15 cellular contexts compared by ENCODE assay signal in genomic region chr4:145278341-145279121, GRCh38.
DNase-seq lines count a peak whose midpoint lies in the region; ATAC-seq and TF ChIP-seq lines count a peak whose summit lies in the region.
"Had no signal": no experiment of that assay in that cellular context is flagged by ENCODE, and none has a peak within 500 bp of the region (broad histone marks: within the 10 kb centered on the region; RNA-seq: fewer than 3 reads in every experiment).

No MANE protein-coding gene starts in this region.

- no peaks in the 10 kb centered on the region for H3K27me3 ChIP-seq in BJ (ENCODE audit: control insufficient read depth, insufficient read depth, low read length)

- H3K27me3 Mint-ChIP-seq in chondrocyte (ENCODE audit: low read depth) = no peaks in the 10 kb centered on the region

- no peak for TF ChIP-seq CTCF in BJ (IDR thresholded peaks at IDR 0.05; ENCODE audit: insufficient read depth, low read depth, low read length)
- no peak for TF ChIP-seq CTCF in chondrocyte (IDR thresholded peaks at IDR 0.05)

- H3K36me3 ChIP-seq in BJ (ENCODE audit: control insufficient read depth, insufficient read depth, low read length) = no peaks in the 10 kb centered on the region

- no peaks in the 10 kb centered on the region for H3K36me3 Mint-ChIP-seq in chondrocyte (ENCODE audit: low read depth)
- H3K36me3 Mint-ChIP-seq: stimulated activated memory B cell treated with anti-CD40 and anti-IgM and Interleukin-4, amounts not matched to agents 10 μg/mL and 1 μg/mL and 100 μg/mL, for 72 hours had no signal

- H3K9me3 Mint-ChIP-seq in chondrocyte (ENCODE audit: low read depth) = peaks cover 7% of the 10 kb centered on the region
- H3K9me3 Mint-ChIP-seq: stimulated activated memory B cell treated with anti-CD40 and anti-IgM and Interleukin-4, amounts not matched to agents 10 μg/mL and 1 μg/mL and 100 μg/mL, for 72 hours had no signal

- H3K4me3 Mint-ChIP-seq in chondrocyte (ENCODE audit: unreplicated experiment) = no peak overlapping the region
- H3K4me3 Mint-ChIP-seq: stimulated activated memory B cell treated with anti-CD40 and anti-IgM and Interleukin-4, amounts not matched to agents 10 μg/mL and 1 μg/mL and 100 μg/mL, for 72 hours had no signal

- peak; percentile 23 for DNase-seq in BJ (ENCODE audit: low read depth)
- peak; percentile 40 for DNase-seq in M059J (ENCODE audit: low read depth)
- DNase-seq in chondrocyte (ENCODE audit: low spot score) = no peak
- DNase-seq in kidney glomerular epithelial cell (lab: John Stamatoyannopoulos, UW) = peak; percentile 30
- no peak for DNase-seq in NCI-H1436 (lab: John Stamatoyannopoulos, UW)
- no peak for DNase-seq in NCI-H128 (lab: John Stamatoyannopoulos, UW; ENCODE audit: unreplicated experiment)
- DNase-seq: activated CD4-positive, alpha-beta T cell treated with anti-CD3 and anti-CD28 coated beads, Interleukin-2, amount 50 U/mL, for 1 hour; activated gamma-delta T cell; cerebellar nuclear complex; NCI-H146; stimulated activated CD4-positive, alpha-beta T cell treated with anti-CD3 and anti-CD28 coated beads, Interleukin-1b, Interleukin-23, amount 100 ng/mL, for 48 hours; T-helper 1 cell had no signal

- CTCF ChIA-PET in BJ (lab: Yijun Ruan, JAX) = no interaction called here

- no peak overlapping the region for H3K4me3 ChIP-seq in BJ (ENCODE audit: low read depth, low read length)

- POLR2A ChIA-PET in BJ (lab: Charles Lee) = no interaction called here

- peak overlapping the region; percentile 75 for H3K27ac Mint-ChIP-seq in chondrocyte (ENCODE audit: unreplicated experiment)
- H3K27ac Mint-ChIP-seq: stimulated activated memory B cell treated with anti-CD40 and anti-IgM and Interleukin-4, amounts not matched to agents 10 μg/mL and 1 μg/mL and 100 μg/mL, for 72 hours had no signal

- H3K4me1 Mint-ChIP-seq in chondrocyte (ENCODE audit: low read depth) = peaks cover 17% of the 10 kb centered on the region
- H3K4me1 Mint-ChIP-seq: stimulated activated memory B cell treated with anti-CD40 and anti-IgM and Interleukin-4, amounts not matched to agents 10 μg/mL and 1 μg/mL and 100 μg/mL, for 72 hours had no signal

- ATAC-seq in HG02852 (IDR thresholded peaks at IDR 0.05; ENCODE audit: unreplicated experiment) = no peak
- no peak for ATAC-seq in GM18502 (IDR thresholded peaks at IDR 0.05; ENCODE audit: poor library complexity, unreplicated experiment)
- ATAC-seq: stimulated activated memory B cell treated with anti-CD40 and anti-IgM and Interleukin-4, amounts not matched to agents 10 μg/mL and 1 μg/mL and 100 μg/mL, for 72 hours had no signal

Comparison
In these comparisons a context has a peak if more than half of its experiments do, and no peak if none do; other contexts are left out.
1. DNase-seq: peak in BJ (single experiment), M059J (single experiment) and kidney glomerular epithelial cell (single experiment); none in chondrocyte (single experiment), NCI-H1436 (single experiment) and NCI-H128 (single experiment).